ENCODE assay signal across 31 cellular contexts in genomic region chr5:5159282-5160108, GRCh38. TPM values are rescaled to one million over a fixed set of nuclear protein-coding genes. Genes with fewer than 3 reads are reported as not detected.
"Had no signal": no experiment of that assay in that cellular context is flagged by ENCODE, and none has a peak within 500 bp of the region (broad histone marks: within the 10 kb centered on the region; RNA-seq: fewer than 3 reads in every experiment).

No MANE protein-coding gene starts in this region.

- H3K36me3 ChIP-seq: adrenal gland, brain microvascular endothelial cell, esophagus muscularis mucosa, heart right ventricle, suprapubic skin, tibial artery, WERI-Rb-1 had no signal

- DNase-seq: activated CD4-positive, alpha-beta T cell treated with anti-CD3 and anti-CD28 coated beads for 48 hours; activated CD4-positive, alpha-beta T cell treated with anti-CD3 and anti-CD28 coated beads, Interleukin-2, amount 50 U/mL, for 48 hours; activated CD8-positive, alpha-beta memory T cell treated with anti-CD3 and anti-CD28 coated beads for 24 hours; activated effector memory CD4-positive, alpha-beta T cell treated with Interleukin-2 at 50 U/mL for 16 hours; activated naive CD4-positive, alpha-beta T cell treated with anti-CD3 and anti-CD28 coated beads for 36 hours; activated naive CD8-positive, alpha-beta T cell treated with anti-CD3 and anti-CD28 coated beads for 36 hours; adrenal gland; brain microvascular endothelial cell; caudate nucleus; endodermal cell; foreskin melanocyte; heart right ventricle; left ventricle myocardium superior; mammary epithelial cell; naive B cell; psoas muscle; stimulated activated CD4-positive, alpha-beta T cell treated with anti-CD3 and anti-CD28 coated beads, Interleukin-1b, Interleukin-23, amount 100 ng/mL, for 48 hours; stimulated activated CD4-positive, alpha-beta T cell treated with anti-CD3 and anti-CD28 coated beads, Interleukin-4, amount 100 ng/mL, for 4 hours; stimulated activated CD8-positive, alpha-beta memory T cell treated with anti-CD3 and anti-CD28 coated beads, Interleukin-4, amount 100 ng/mL, for 48 hours; stimulated activated naive CD8-positive, alpha-beta T cell treated with anti-CD3 and anti-CD28 coated beads, Interleukin-15, amount 100 ng/mL, for 72 hours; tibial artery; WERI-Rb-1 had no signal

- H3K4me1 ChIP-seq: adrenal gland, esophagus muscularis mucosa, parathyroid adenoma, suprapubic skin, tibial artery had no signal

- H3K27me3 ChIP-seq: adrenal gland, brain microvascular endothelial cell, esophagus muscularis mucosa, heart right ventricle, suprapubic skin, tibial artery had no signal

- H3K27ac ChIP-seq: adrenal gland, brain microvascular endothelial cell, esophagus muscularis mucosa, heart right ventricle, parathyroid adenoma, psoas muscle, suprapubic skin, tibial artery, WERI-Rb-1 had no signal

- ATAC-seq: activated CD4-positive, CD25-positive, alpha-beta regulatory T cell treated with anti-CD3 and anti-CD28 coated beads, Interleukin-2, amount 50 U/mL, for 24 hours; heart right ventricle; left ventricle myocardium superior; psoas muscle; stimulated activated memory B cell treated with anti-CD40 and anti-IgM and Interleukin-4, amounts not matched to agents 10 μg/mL and 1 μg/mL and 100 μg/mL, for 72 hours; stimulated activated naive CD8-positive, alpha-beta T cell treated with anti-CD3 and anti-CD28 coated beads, Interleukin-15, amount 100 ng/mL, for 72 hours had no signal

- H3K4me3 ChIP-seq: esophagus muscularis mucosa, heart right ventricle, psoas muscle, smooth muscle cell, suprapubic skin, tibial artery had no signal

- H3K9me3 ChIP-seq: adrenal gland, esophagus muscularis mucosa, psoas muscle, suprapubic skin, tibial artery had no signal

- FAIRE-seq: astrocyte, TTC549 had no signal

RNA-seq across cellular contexts. Expression of gene ADAMTS16, which starts 19.4 kb away (rescaled TPM):
- total RNA-seq: activated naive CD4-positive, alpha-beta T cell treated with anti-CD3 and anti-CD28 coated beads for 36 hours; activated naive CD8-positive, alpha-beta T cell treated with anti-CD3 and anti-CD28 coated beads for 36 hours; left ventricle myocardium superior; mammary epithelial cell; T-helper 1 cell treated with Interleukin-12 subunit alpha and Interleukin-12 subunit beta and Interleukin-4 antibody, amounts not matched to agents 30 ng/mL and 1 ng/mL, for 36 hours had no signal
- polyA plus RNA-seq: mammary epithelial cell had no signal
